1 cellular context compared by ENCODE assay signal in the genomic region with DNA sequence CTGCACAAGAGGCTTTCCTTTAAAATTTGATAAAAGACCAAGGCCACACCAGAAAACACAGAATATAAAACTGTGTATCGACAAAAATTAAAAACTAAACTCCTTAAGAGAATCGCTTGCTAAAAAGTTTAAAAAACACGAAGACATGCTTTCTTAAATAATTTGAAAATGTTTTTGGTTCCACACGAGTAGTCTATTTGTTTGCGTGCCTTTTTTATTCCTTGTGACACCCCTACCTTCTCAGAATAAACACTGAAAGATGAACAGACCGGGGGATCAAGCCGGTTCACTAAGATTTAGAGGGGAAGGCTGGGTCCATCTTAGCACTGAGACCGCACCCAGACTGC.
TF ChIP-seq lines count a peak whose summit lies in the region.

No MANE protein-coding gene starts in this region.

TF ChIP-seq in HCT116, 20 proteins besides CTCF, POLR2A, EP300 and RAD21 (continued from another document):
- TF ChIP-seq, protein P1, sequence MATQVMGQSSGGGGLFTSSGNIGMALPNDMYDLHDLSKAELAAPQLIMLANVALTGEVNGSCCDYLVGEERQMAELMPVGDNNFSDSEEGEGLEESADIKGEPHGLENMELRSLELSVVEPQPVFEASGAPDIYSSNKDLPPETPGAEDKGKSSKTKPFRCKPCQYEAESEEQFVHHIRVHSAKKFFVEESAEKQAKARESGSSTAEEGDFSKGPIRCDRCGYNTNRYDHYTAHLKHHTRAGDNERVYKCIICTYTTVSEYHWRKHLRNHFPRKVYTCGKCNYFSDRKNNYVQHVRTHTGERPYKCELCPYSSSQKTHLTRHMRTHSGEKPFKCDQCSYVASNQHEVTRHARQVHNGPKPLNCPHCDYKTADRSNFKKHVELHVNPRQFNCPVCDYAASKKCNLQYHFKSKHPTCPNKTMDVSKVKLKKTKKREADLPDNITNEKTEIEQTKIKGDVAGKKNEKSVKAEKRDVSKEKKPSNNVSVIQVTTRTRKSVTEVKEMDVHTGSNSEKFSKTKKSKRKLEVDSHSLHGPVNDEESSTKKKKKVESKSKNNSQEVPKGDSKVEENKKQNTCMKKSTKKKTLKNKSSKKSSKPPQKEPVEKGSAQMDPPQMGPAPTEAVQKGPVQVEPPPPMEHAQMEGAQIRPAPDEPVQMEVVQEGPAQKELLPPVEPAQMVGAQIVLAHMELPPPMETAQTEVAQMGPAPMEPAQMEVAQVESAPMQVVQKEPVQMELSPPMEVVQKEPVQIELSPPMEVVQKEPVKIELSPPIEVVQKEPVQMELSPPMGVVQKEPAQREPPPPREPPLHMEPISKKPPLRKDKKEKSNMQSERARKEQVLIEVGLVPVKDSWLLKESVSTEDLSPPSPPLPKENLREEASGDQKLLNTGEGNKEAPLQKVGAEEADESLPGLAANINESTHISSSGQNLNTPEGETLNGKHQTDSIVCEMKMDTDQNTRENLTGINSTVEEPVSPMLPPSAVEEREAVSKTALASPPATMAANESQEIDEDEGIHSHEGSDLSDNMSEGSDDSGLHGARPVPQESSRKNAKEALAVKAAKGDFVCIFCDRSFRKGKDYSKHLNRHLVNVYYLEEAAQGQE (IDR thresholded peaks at IDR 0.05; ENCODE audit: low read depth), result no peak
- TF ChIP-seq CEBPB (IDR thresholded peaks at IDR 0.05; ENCODE audit: low read depth), result no peak
- no peak for TF ChIP-seq SIN3A (IDR thresholded peaks at IDR 0.05; ENCODE audit: low read depth)
- TF ChIP-seq ELF1 (IDR thresholded peaks at IDR 0.05; ENCODE audit: borderline replicate concordance, low read depth), result no peak
- TF ChIP-seq, protein P2, sequence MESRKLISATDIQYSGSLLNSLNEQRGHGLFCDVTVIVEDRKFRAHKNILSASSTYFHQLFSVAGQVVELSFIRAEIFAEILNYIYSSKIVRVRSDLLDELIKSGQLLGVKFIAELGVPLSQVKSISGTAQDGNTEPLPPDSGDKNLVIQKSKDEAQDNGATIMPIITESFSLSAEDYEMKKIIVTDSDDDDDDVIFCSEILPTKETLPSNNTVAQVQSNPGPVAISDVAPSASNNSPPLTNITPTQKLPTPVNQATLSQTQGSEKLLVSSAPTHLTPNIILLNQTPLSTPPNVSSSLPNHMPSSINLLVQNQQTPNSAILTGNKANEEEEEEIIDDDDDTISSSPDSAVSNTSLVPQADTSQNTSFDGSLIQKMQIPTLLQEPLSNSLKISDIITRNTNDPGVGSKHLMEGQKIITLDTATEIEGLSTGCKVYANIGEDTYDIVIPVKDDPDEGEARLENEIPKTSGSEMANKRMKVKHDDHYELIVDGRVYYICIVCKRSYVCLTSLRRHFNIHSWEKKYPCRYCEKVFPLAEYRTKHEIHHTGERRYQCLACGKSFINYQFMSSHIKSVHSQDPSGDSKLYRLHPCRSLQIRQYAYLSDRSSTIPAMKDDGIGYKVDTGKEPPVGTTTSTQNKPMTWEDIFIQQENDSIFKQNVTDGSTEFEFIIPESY (IDR thresholded peaks at IDR 0.05; ENCODE audit: extremely low read depth, insufficient replicate concordance, low read length), result no peak
